33 cellular contexts compared by ENCODE assay signal in genomic region chr1:37609002-37609401, GRCh38. TPM values are rescaled to one million over a fixed set of nuclear protein-coding genes. Genes with fewer than 3 reads are reported as not detected.
"Had no signal": no experiment of that assay in that cellular context is flagged by ENCODE, and none has a peak within 500 bp of the region (broad histone marks: within the 10 kb centered on the region; RNA-seq: fewer than 3 reads in every experiment).

No MANE protein-coding gene starts in this region.

- H3K4me1 ChIP-seq: colonic mucosa, SJSA1 had no signal

- DNase-seq: activated B cell treated with CpG ODN at 0.5 μM for 24 hours; activated CD4-positive, alpha-beta memory T cell treated with anti-CD3 and anti-CD28 coated beads for 36 hours; activated CD4-positive, alpha-beta T cell treated with anti-CD3 and anti-CD28 coated beads for 4 hours; activated CD4-positive, alpha-beta T cell treated with anti-CD3 and anti-CD28 coated beads, Interleukin-2, amount 50 U/mL, for 1 hour; activated CD4-positive, CD25-positive, alpha-beta regulatory T cell treated with anti-CD3 and anti-CD28 coated beads, Interleukin-2, amount 50 U/mL, for 72 hours; activated CD8-positive, alpha-beta memory T cell treated with anti-CD3 and anti-CD28 coated beads, Interleukin-2, amount 50 U/mL, for 4 hours; activated gamma-delta T cell treated with Interleukin-2 at 50 U/mL for 16 hours; activated naive CD4-positive, alpha-beta T cell treated with anti-CD3 and anti-CD28 coated beads for 36 hours; activated T-cell treated with anti-CD3 and anti-CD28 coated beads for 4 hours; activated T-cell treated with anti-CD3 and anti-CD28 coated beads, Interleukin-2, amount 50 U/mL, for 4 hours; aorta; brain microvascular endothelial cell; colonic mucosa; Karpas-422; KBM-7; MG63; NCI-H1048; NCI-H1436 treated with DMSO at 0.1 percent for 48 hours; NCI-H1694 treated with DMSO at 0.1 percent for 48 hours; NCI-H2029; NCI-H345; NCI-H524 treated with DMSO at 0.1 percent for 48 hours; PC-9; SK-N-SH had no signal

- H3K4me3 ChIP-seq: colonic mucosa, MG63, PC-9, SJSA1 had no signal

- H3K9me3 ChIP-seq: colonic mucosa, MG63, SJSA1, SK-N-SH had no signal

- ATAC-seq: activated naive CD4-positive, alpha-beta T cell treated with anti-CD3 and anti-CD28 coated beads, Interleukin-2, amount 50 U/mL, for 72 hours; activated T-cell treated with anti-CD3 and anti-CD28 coated beads, Interleukin-2, amount 50 U/mL, for 4 hours; Right ventricle myocardium inferior had no signal

- H2AFZ ChIP-seq: PC-9 had no signal

- H3K9ac ChIP-seq: SK-N-SH had no signal

- H3K27ac ChIP-seq: brain microvascular endothelial cell, colonic mucosa, PC-9, RWPE1, SJSA1, VCaP had no signal

- H3K36me3 ChIP-seq: brain microvascular endothelial cell, colonic mucosa, MG63, SJSA1 had no signal

- FAIRE-seq: RCC 7860 had no signal

- H3K27me3 ChIP-seq: colonic mucosa, MG63 had no signal

- H3K4me2 ChIP-seq: PC-9, SK-N-SH had no signal

RNA-seq across cellular contexts. Expression of gene RSPO1, which starts 25.7 kb away (rescaled TPM):
- total RNA-seq: activated B cell treated with CpG ODN at 0.5 μM for 24 hours; activated CD4-positive, alpha-beta memory T cell treated with anti-CD3 and anti-CD28 coated beads for 36 hours; activated naive CD4-positive, alpha-beta T cell treated with anti-CD3 and anti-CD28 coated beads for 36 hours; activated naive CD4-positive, alpha-beta T cell treated with anti-CD3 and anti-CD28 coated beads, Interleukin-2, amount 50 U/mL, for 72 hours; activated T-cell treated with anti-CD3 and anti-CD28 coated beads, Interleukin-2, amount 50 U/mL, for 4 hours; activated T-helper 1 cell treated with anti-CD3 and anti-CD28 coated beads, Interleukin-12 subunit alpha, Interleukin-12 subunit beta, Interleukin-2, Interleukin-4 antibody, amounts not matched to agents 30 ng/mL and 10 ng/mL and 1 ng/mL, durations not matched to agents 14 hours and 24 hours and 36 hours; chondrocyte; NCI-H460; PC-9; Right ventricle myocardium inferior; SJSA1 had no signal

RNA-seq across cellular contexts. Expression of gene DNALI1, which starts 52.3 kb away (rescaled TPM):
- total RNA-seq: activated B cell treated with CpG ODN at 0.5 μM for 24 hours; activated naive CD4-positive, alpha-beta T cell treated with anti-CD3 and anti-CD28 coated beads for 36 hours; activated naive CD4-positive, alpha-beta T cell treated with anti-CD3 and anti-CD28 coated beads, Interleukin-2, amount 50 U/mL, for 72 hours; activated T-cell treated with anti-CD3 and anti-CD28 coated beads, Interleukin-2, amount 50 U/mL, for 4 hours; activated T-helper 1 cell treated with anti-CD3 and anti-CD28 coated beads, Interleukin-12 subunit alpha, Interleukin-12 subunit beta, Interleukin-2, Interleukin-4 antibody, amounts not matched to agents 30 ng/mL and 10 ng/mL and 1 ng/mL, durations not matched to agents 14 hours and 24 hours and 36 hours; NCI-H460; PC-9 had no signal
